ENCODE assay signal across 1 cellular context in genomic region chr1:58885998-58886397, GRCh38.
TF ChIP-seq lines count a peak whose summit lies in the region.

No MANE protein-coding gene starts in this region.

TF ChIP-seq in IMR-90, 13 proteins besides CTCF, POLR2A, EP300 and RAD21 (continued from another document):
- TF ChIP-seq USF2 (IDR thresholded peaks at IDR 0.05; ENCODE audit: low read depth, low read length) (no peak), MAFK (IDR thresholded peaks at IDR 0.05; ENCODE audit: low read depth, low read length) (no peak)
